8 cellular contexts compared by ENCODE assay signal in the genomic region with DNA sequence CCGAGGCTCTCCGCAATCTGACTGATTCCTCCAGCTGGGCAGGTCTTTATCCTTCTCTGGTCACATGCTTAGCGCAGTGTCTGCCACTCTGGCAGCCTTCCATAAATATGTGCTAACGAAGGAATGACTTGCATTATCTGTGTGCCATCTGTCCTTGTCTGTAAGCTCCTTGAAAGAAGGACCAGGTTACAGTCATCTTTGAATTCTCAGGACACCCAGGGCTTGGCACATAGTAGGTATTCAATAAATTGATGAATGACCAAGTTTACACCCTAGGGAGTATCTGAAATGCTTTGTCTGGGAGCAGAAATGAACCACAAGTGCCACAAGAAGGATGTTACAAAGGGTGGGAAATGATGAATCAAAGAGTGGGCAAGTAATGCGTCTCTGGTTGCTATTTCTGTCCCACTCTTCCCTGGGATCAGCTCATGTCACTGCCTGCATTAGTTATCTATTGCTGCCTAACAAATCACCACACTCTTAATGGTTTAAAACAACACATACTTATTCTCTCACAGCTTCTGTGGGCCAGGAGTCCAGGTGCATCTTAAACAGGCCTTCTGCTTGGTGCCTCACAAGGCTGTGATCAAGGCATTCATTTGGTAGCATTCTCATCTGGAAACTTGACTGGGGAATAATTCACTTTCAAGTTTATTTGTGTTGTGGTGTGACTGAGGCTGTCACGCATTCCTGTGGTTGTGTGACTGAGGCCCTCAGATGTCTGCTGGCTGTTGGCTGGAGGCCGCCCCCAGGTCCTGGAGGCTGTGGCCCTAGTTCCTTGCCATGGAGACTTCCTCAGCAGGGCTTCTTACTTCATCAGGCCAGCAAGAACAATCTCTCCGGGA. TPM values are rescaled to one million over a fixed set of nuclear protein-coding genes. Genes with fewer than 3 reads are reported as not detected.
DNase-seq lines count a peak whose midpoint lies in the region; ATAC-seq, FAIRE-seq and TF ChIP-seq lines count a peak whose summit lies in the region.

No MANE protein-coding gene starts in this region.

- peak; percentile 46 for DNase-seq in AG20443 (ENCODE audit: low spot score)
- peak; percentile 20 for DNase-seq in bronchial epithelial cell (ENCODE audit: low read depth)
- no peak for DNase-seq in neural progenitor cell (ENCODE audit: low spot score)
- no peak for DNase-seq in GM13976 (ENCODE audit: low spot score)
- DNase-seq in occipital lobe (lab: John Stamatoyannopoulos, UW): no peak
- no peak for DNase-seq in esophagus muscularis mucosa (ENCODE audit: extremely low spot score)

- ATAC-seq in GM19025 (IDR thresholded peaks at IDR 0.05; ENCODE audit: low read depth, unreplicated experiment): peak; percentile 69
- peak; percentile 71 for ATAC-seq in HG03565 (IDR thresholded peaks at IDR 0.05; ENCODE audit: unreplicated experiment)

- no peak for TF ChIP-seq EP300 in esophagus muscularis mucosa (IDR thresholded peaks at IDR 0.05)

- 83% methylated on average over 7 of the region's 8 CpGs for WGBS in esophagus muscularis mucosa

- no peak overlapping the region for H3K9ac ChIP-seq in neural progenitor cell

- H3K9me3 ChIP-seq in neural progenitor cell (ENCODE audit: low read depth) (peaks cover 4% of the 10 kb centered on the region), esophagus muscularis mucosa (no peaks in the 10 kb centered on the region)

- no peak overlapping the region for H3K27ac ChIP-seq in neural progenitor cell
- H3K27ac ChIP-seq in esophagus muscularis mucosa (replicated peaks in 1 of 4): no peak overlapping the region

- H3K27me3 ChIP-seq in bronchial epithelial cell (ENCODE audit: control insufficient read depth, insufficient read depth, low read length): no peaks in the 10 kb centered on the region
- H3K27me3 ChIP-seq in neural progenitor cell: no peaks in the 10 kb centered on the region
- H3K27me3 ChIP-seq in esophagus muscularis mucosa: peaks cover 0 to 19% (median 0%) of the 10 kb centered on the region in 4 donors

- H3K4me1 Mint-ChIP-seq in neural progenitor cell: no peaks in the 10 kb centered on the region

- no peaks in the 10 kb centered on the region for H4K20me1 ChIP-seq in neural progenitor cell (ENCODE audit: low read depth)

- H3K36me3 ChIP-seq in bronchial epithelial cell (ENCODE audit: control insufficient read depth, insufficient read depth, low read length): no peaks in the 10 kb centered on the region
- H3K36me3 ChIP-seq in neural progenitor cell: no peaks in the 10 kb centered on the region
- H3K36me3 ChIP-seq in esophagus muscularis mucosa: no peaks in the 10 kb centered on the region

- H3K36me3 Mint-ChIP-seq in neural progenitor cell: no peaks in the 10 kb centered on the region

- H3K4me3 ChIP-seq in bronchial epithelial cell (ENCODE audit: low read depth, low read length): no peak overlapping the region
- no peak overlapping the region for H3K4me3 ChIP-seq in neural progenitor cell
- no peak overlapping the region for H3K4me3 ChIP-seq in esophagus muscularis mucosa

- no peak overlapping the region for H3K4me2 ChIP-seq in neural progenitor cell

- in situ Hi-C loops in GM13976 (cut with MboI; ENCODE audit: low sequenced_read_pairs, unreplicated experiment): no loop called here

- no peaks in the 10 kb centered on the region for H3F3A ChIP-seq in neural progenitor cell (ENCODE audit: low read depth)

- FAIRE-seq in bronchial epithelial cell (lab: Jason Lieb, UNC): no peak

- H3K27me3 Mint-ChIP-seq in neural progenitor cell (ENCODE audit: insufficient read depth, low read depth): peaks cover 14% of the 10 kb centered on the region

- no peak for TF ChIP-seq CTCF in bronchial epithelial cell (IDR thresholded peaks at IDR 0.05; ENCODE audit: insufficient read depth, low read length, severe bottlenecking)
- TF ChIP-seq CTCF in neural progenitor cell (IDR thresholded peaks at IDR 0.05): no peak
- no peak for TF ChIP-seq CTCF in GM13976 (IDR thresholded peaks at IDR 0.05; ENCODE audit: borderline replicate concordance, control extremely low read depth, extremely low read depth, insufficient read depth, missing control alignments)
- no peak for TF ChIP-seq CTCF in esophagus muscularis mucosa (IDR thresholded peaks at IDR 0.05)

- H3K4me1 ChIP-seq in neural progenitor cell (no peaks in the 10 kb centered on the region), esophagus muscularis mucosa (no peaks in the 10 kb centered on the region)

- no peak overlapping the region for H3K4me3 Mint-ChIP-seq in neural progenitor cell

- H3K27ac Mint-ChIP-seq in neural progenitor cell: no peak overlapping the region

- H2AFZ ChIP-seq in neural progenitor cell (replicated peaks): no peak overlapping the region

- no peaks in the 10 kb centered on the region for H3K79me2 ChIP-seq in neural progenitor cell (ENCODE audit: low read depth)

- intact Hi-C loops in esophagus muscularis mucosa (cut with DNase I): no loop called here

- peaks cover 16% of the 10 kb centered on the region for H3K9me3 Mint-ChIP-seq in neural progenitor cell

- TF ChIP-seq POLR2A in esophagus muscularis mucosa (IDR thresholded peaks at IDR 0.05; ENCODE audit: low read depth): no peak

RNA-seq across cellular contexts. Expression of a gene that starts 16.6 kb away (rescaled TPM):
- total RNA-seq in bronchial epithelial cell (5.3 and 32.9 TPM in 2 replicates), neural progenitor cell (ENCODE audit: low replicate concordance) (0.11 and 0.15 TPM in 2 replicates), occipital lobe (not detected), esophagus muscularis mucosa (not detected)

Comparison
In these comparisons a context has a peak if more than half of its experiments do, and no peak if none do; other contexts are left out.
1. DNase-seq: peak in AG20443 (single experiment) and bronchial epithelial cell (single experiment); none in neural progenitor cell (single experiment), GM13976 (single experiment), occipital lobe (single experiment) and esophagus muscularis mucosa (single experiment).